26 cellular contexts compared by ENCODE assay signal in the genomic region with DNA sequence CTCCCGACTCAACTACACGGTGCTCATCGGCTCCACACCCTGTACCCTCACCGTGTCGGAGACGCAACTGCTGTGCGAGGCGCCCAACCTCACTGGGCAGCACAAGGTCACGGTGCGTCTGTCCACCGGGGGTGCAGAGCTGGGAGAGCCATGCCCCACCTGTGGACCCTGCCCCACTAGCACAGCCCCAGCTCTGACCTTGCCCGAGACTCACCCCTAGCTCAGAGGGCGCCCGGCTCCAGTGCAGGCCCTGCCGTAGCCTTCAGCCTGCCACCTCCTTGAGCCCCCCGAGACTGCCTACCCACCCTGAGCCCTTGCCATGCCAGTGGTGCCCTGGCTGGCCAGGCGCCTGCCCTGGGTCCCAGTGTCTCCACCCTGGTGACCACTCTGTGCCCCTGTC.
"Had no signal": no experiment of that assay in that cellular context is flagged by ENCODE, and none has a peak within 500 bp of the region (broad histone marks: within the 10 kb centered on the region; RNA-seq: fewer than 3 reads in every experiment).

No MANE protein-coding gene starts in this region.

- H3K9me3 ChIP-seq: esophagus squamous epithelium, gastrocnemius medialis, heart right ventricle, left lung, lower lobe of right lung had no signal

- ATAC-seq: effector memory CD8-positive, alpha-beta T cell; esophagus mucosa; gastrocnemius medialis; heart right ventricle; left cardiac atrium; left lung; left ventricle myocardium superior; lower lobe of right lung had no signal

- H3K27me3 ChIP-seq: esophagus squamous epithelium, gastrocnemius medialis, heart right ventricle, left lung had no signal

- H3K4me3 Mint-ChIP-seq: dendritic cell treated with granulocyte-macrophage colony-stimulating factor and Interleukin-4, amounts not matched to agents 40 ng/mL and 50 ng/mL, for 4 days; effector memory CD8-positive, alpha-beta T cell; endodermal cell had no signal

- H3K4me1 Mint-ChIP-seq: endodermal cell had no signal

- FAIRE-seq: colon, endometrium, islet of Langerhans, keratinocyte had no signal

- DNase-seq: effector CD8-positive, alpha-beta T cell; effector memory CD8-positive, alpha-beta T cell; endodermal cell; erythroblast; esophagus squamous epithelium; foreskin fibroblast; foreskin melanocyte; gastrocnemius medialis; glutamatergic neuron; head of caudate nucleus; heart right ventricle; hippocampal formation; left cardiac atrium; left lung; left ventricle myocardium superior; lower lobe of right lung; mesendoderm; midbrain had no signal

- H3K27me3 Mint-ChIP-seq: dendritic cell treated with granulocyte-macrophage colony-stimulating factor and Interleukin-4, amounts not matched to agents 40 ng/mL and 50 ng/mL, for 4 days; effector memory CD8-positive, alpha-beta T cell had no signal

- H3K27ac Mint-ChIP-seq: dendritic cell treated with granulocyte-macrophage colony-stimulating factor and Interleukin-4, amounts not matched to agents 40 ng/mL and 50 ng/mL, for 4 days; effector memory CD8-positive, alpha-beta T cell; endodermal cell had no signal

- H3K4me1 ChIP-seq: gastrocnemius medialis, left lung, lower lobe of right lung had no signal

- H3K9me3 Mint-ChIP-seq: dendritic cell treated with granulocyte-macrophage colony-stimulating factor and Interleukin-4, amounts not matched to agents 40 ng/mL and 50 ng/mL, for 4 days; effector memory CD8-positive, alpha-beta T cell; endodermal cell had no signal

- H3K4me3 ChIP-seq: coronary artery, esophagus squamous epithelium, gastrocnemius medialis, heart right ventricle, left lung, lower lobe of right lung had no signal

- H3K27ac ChIP-seq: coronary artery, epithelial cell of prostate, esophagus squamous epithelium, gastrocnemius medialis, heart right ventricle, left lung, lower lobe of right lung had no signal
